In genomic region chr1:225426395-225427248, GRCh38 we compare ENCODE assay signal across 8 cellular contexts. TPM values are rescaled to one million over a fixed set of nuclear protein-coding genes. Genes with fewer than 3 reads are reported as not detected.
DNase-seq lines count a peak whose midpoint lies in the region; ATAC-seq and TF ChIP-seq lines count a peak whose summit lies in the region.

No MANE protein-coding gene starts in this region.

- H3K27ac Mint-ChIP-seq in activated naive CD4-positive, alpha-beta T cell treated with anti-CD3 and anti-CD28 coated beads, Interleukin-2, amount 50 U/mL, for 72 hours = peak overlapping the region; percentile 73 to 88
- H3K27ac Mint-ChIP-seq in progenitor cell of endocrine pancreas = peak overlapping the region; percentile 88

- H3K27ac ChIP-seq in heart left ventricle = peak overlapping the region in 11 of 12 donors; percentile 72 to 97 (median 91)

- H3K36me3 ChIP-seq in NT2/D1 (ENCODE audit: insufficient read depth, insufficient read length, low read length) (peaks cover 19% of the 10 kb centered on the region), heart left ventricle (peaks cover 0 to 15% (median 3%) of the 10 kb centered on the region in 9 donors)

- H3K4me3 Mint-ChIP-seq in progenitor cell of endocrine pancreas (ENCODE audit: low read depth) = peak overlapping the region; percentile 92

- DNase-seq in AG20443 (ENCODE audit: low spot score) = peak; percentile 31
- no peak for DNase-seq in NT2/D1 (ENCODE audit: low read depth, low spot score)
- DNase-seq in activated naive CD4-positive, alpha-beta T cell treated with anti-CD3 and anti-CD28 coated beads, Interleukin-2, amount 50 U/mL, for 72 hours (ENCODE audit: low spot score in 2 of 2) = peak in 1 of 2 donors; percentile 44
- DNase-seq in heart left ventricle = peak in 2 of 5 donors; percentile 48 to 67
- no peak for DNase-seq in progenitor cell of endocrine pancreas (ENCODE audit: low spot score, unreplicated experiment)
- no peak for DNase-seq in superior temporal gyrus (ENCODE audit: extremely low spot score)
- DNase-seq in retina = no peak

- peaks cover 21 to 33% of the 10 kb centered on the region in 2 donors for H3K36me3 Mint-ChIP-seq in activated naive CD4-positive, alpha-beta T cell treated with anti-CD3 and anti-CD28 coated beads, Interleukin-2, amount 50 U/mL, for 72 hours
- H3K36me3 Mint-ChIP-seq in progenitor cell of endocrine pancreas (ENCODE audit: insufficient read depth) = no peaks in the 10 kb centered on the region

- H3K9me3 Mint-ChIP-seq in activated naive CD4-positive, alpha-beta T cell treated with anti-CD3 and anti-CD28 coated beads, Interleukin-2, amount 50 U/mL, for 72 hours = no peaks in the 10 kb centered on the region
- H3K9me3 Mint-ChIP-seq in progenitor cell of endocrine pancreas (ENCODE audit: low read depth) = no peaks in the 10 kb centered on the region

- 9 to 11% (median 10%) methylated on average over 37 of the region's 37 CpGs for WGBS in heart left ventricle, 4 donors

- peaks cover 49% of the 10 kb centered on the region for H3K4me1 Mint-ChIP-seq in progenitor cell of endocrine pancreas (ENCODE audit: low read depth)

- H3K4me3 ChIP-seq in NT2/D1 (ENCODE audit: insufficient read length, low read depth) (peak overlapping the region; percentile 90), heart left ventricle (peak overlapping the region; percentile 61 to 99 (median 86))

- H3K9me3 ChIP-seq in NT2/D1 (ENCODE audit: insufficient read depth, low read length) (peaks cover 17% of the 10 kb centered on the region), heart left ventricle (peaks cover 0 to 7% (median 0%) of the 10 kb centered on the region in 12 donors)

- TF ChIP-seq POLR2A in heart left ventricle (IDR thresholded peaks at IDR 0.05) = no peak

- ATAC-seq in GM19043 (IDR thresholded peaks at IDR 0.05; ENCODE audit: low read depth, unreplicated experiment) (peak; percentile 19), heart left ventricle (peak in 3 of 4 donors; percentile 5 to 13 (median 7))
- ATAC-seq in activated naive CD4-positive, alpha-beta T cell treated with anti-CD3 and anti-CD28 coated beads, Interleukin-2, amount 50 U/mL, for 72 hours = peak in 1 of 2 donors; percentile 14

- TF ChIP-seq CTCF in heart left ventricle (IDR thresholded peaks at IDR 0.05) = no peak
- TF ChIP-seq CTCF in progenitor cell of endocrine pancreas (IDR thresholded peaks at IDR 0.05; ENCODE audit: unreplicated experiment) = no peak

- no peaks in the 10 kb centered on the region for H3K27me3 Mint-ChIP-seq in progenitor cell of endocrine pancreas

- intact Hi-C loops in heart left ventricle (cut with DNase I) = no loop called here

- H3K27me3 ChIP-seq in NT2/D1 (ENCODE audit: insufficient read depth, insufficient read length) = peaks cover 6% of the 10 kb centered on the region
- H3K27me3 ChIP-seq in heart left ventricle = no peaks in the 10 kb centered on the region

- peaks cover 2% of the 10 kb centered on the region for H3K4me1 ChIP-seq in NT2/D1 (ENCODE audit: insufficient read depth, insufficient read length)
- H3K4me1 ChIP-seq in heart left ventricle = peaks cover 0 to 64% (median 20%) of the 10 kb centered on the region in 12 donors

- H3K9ac ChIP-seq in NT2/D1 (ENCODE audit: insufficient read length, low read depth) = peak overlapping the region; percentile 93

RNA-seq across cellular contexts. Expression of gene LBR, which starts 1.2 kb away (rescaled TPM):
- 100 to 1,000 TPM; 161 to 174 TPM for total RNA-seq in activated naive CD4-positive, alpha-beta T cell treated with anti-CD3 and anti-CD28 coated beads, Interleukin-2, amount 50 U/mL, for 72 hours
- total RNA-seq in heart left ventricle (10 to 100 TPM in 4 of 9 donors, 1 to 10 TPM in 5; 6.8 to 37.8 (median 9.7) TPM), progenitor cell of endocrine pancreas (116 and 124 TPM in 2 replicates)
- 1 to 10 TPM; 4.3 to 7.5 TPM for polyA plus RNA-seq in heart left ventricle
